11 cellular contexts compared by ENCODE assay signal in genomic region chr16:81716478-81717210, GRCh38.
DNase-seq lines count a peak whose midpoint lies in the region; ATAC-seq and TF ChIP-seq lines count a peak whose summit lies in the region.
"Had no signal": no experiment of that assay in that cellular context is flagged by ENCODE, and none has a peak within 500 bp of the region (broad histone marks: within the 10 kb centered on the region; RNA-seq: fewer than 3 reads in every experiment).

No MANE protein-coding gene starts in this region.

- intact Hi-C loops in vagina (cut with DNase I) = no loop called here

- peak; percentile 64 for ATAC-seq in GM19351 (IDR thresholded peaks at IDR 0.05; ENCODE audit: unreplicated experiment)
- peak; percentile 40 for ATAC-seq in HG03103 (IDR thresholded peaks at IDR 0.05; ENCODE audit: low read depth, unreplicated experiment)

- DNase-seq in GM12864 (ENCODE audit: low read depth) = peak; percentile 73
- DNase-seq in effector memory CD4-positive, alpha-beta T cell = peak in 2 of 3 donors; percentile 16 to 31
- DNase-seq in NCI-H2107 (lab: John Stamatoyannopoulos, UW) = no peak
- no peak for DNase-seq in HK-2 (ENCODE audit: unreplicated experiment)
- DNase-seq in vagina (ENCODE audit: extremely low spot score in 2 of 2) = no peak
- no peak for DNase-seq in SIG-M5 (lab: John Stamatoyannopoulos, UW)
- DNase-seq: amygdala, KBM-7, occipital lobe had no signal

- no peaks in the 10 kb centered on the region for H3K36me3 ChIP-seq in effector memory CD4-positive, alpha-beta T cell (ENCODE audit: control insufficient read depth, insufficient read depth, low read length)
- no peaks in the 10 kb centered on the region for H3K36me3 ChIP-seq in vagina

- H3K4me1 ChIP-seq in effector memory CD4-positive, alpha-beta T cell (ENCODE audit: control insufficient read depth, insufficient read depth, low read length, poor library complexity, severe bottlenecking) = peaks cover 29% of the 10 kb centered on the region
- H3K4me1 ChIP-seq in vagina = peaks cover 39% of the 10 kb centered on the region

- TF ChIP-seq CTCF in GM12864 (IDR thresholded peaks at IDR 0.05; ENCODE audit: low read depth, low read length, missing control alignments) (no peak), vagina (IDR thresholded peaks at IDR 0.05) (no peak)

- H3K27ac ChIP-seq in effector memory CD4-positive, alpha-beta T cell (ENCODE audit: insufficient read depth, low read length, poor library complexity, severe bottlenecking) = no peak overlapping the region
- H3K27ac ChIP-seq in vagina = no peak overlapping the region

- TF ChIP-seq POLR2A in vagina (IDR thresholded peaks at IDR 0.05) = no peak

- H3K4me3 ChIP-seq in GM12864 (ENCODE audit: low read depth, low read length) (peak overlapping the region; percentile 15; the same call in 1 of the 2 replicates), vagina (no peak overlapping the region)
- H3K4me3 ChIP-seq in effector memory CD4-positive, alpha-beta T cell (ENCODE audit: insufficient read depth, low read depth, low read length, poor library complexity, severe bottlenecking) = no peak overlapping the region

- no peaks in the 10 kb centered on the region for H3K9me3 ChIP-seq in effector memory CD4-positive, alpha-beta T cell (ENCODE audit: control insufficient read depth, low read length)
- H3K9me3 ChIP-seq in vagina = no peaks in the 10 kb centered on the region

- no peaks in the 10 kb centered on the region for H3K27me3 ChIP-seq in effector memory CD4-positive, alpha-beta T cell (replicated peaks; ENCODE audit: control insufficient read depth, insufficient read depth, low read length, poor library complexity, severe bottlenecking)
- no peaks in the 10 kb centered on the region for H3K27me3 ChIP-seq in vagina

Comparison
In these comparisons a context has a peak if more than half of its experiments do, and no peak if none do; other contexts are left out.
1. DNase-seq: peak in GM12864 (single experiment) and effector memory CD4-positive, alpha-beta T cell (2 of 3); none in NCI-H2107 (single experiment), HK-2 (single experiment), vagina (0 of 2) and SIG-M5 (single experiment).